Comparison of ENCODE assay signal across 26 cellular contexts in the genomic region with DNA sequence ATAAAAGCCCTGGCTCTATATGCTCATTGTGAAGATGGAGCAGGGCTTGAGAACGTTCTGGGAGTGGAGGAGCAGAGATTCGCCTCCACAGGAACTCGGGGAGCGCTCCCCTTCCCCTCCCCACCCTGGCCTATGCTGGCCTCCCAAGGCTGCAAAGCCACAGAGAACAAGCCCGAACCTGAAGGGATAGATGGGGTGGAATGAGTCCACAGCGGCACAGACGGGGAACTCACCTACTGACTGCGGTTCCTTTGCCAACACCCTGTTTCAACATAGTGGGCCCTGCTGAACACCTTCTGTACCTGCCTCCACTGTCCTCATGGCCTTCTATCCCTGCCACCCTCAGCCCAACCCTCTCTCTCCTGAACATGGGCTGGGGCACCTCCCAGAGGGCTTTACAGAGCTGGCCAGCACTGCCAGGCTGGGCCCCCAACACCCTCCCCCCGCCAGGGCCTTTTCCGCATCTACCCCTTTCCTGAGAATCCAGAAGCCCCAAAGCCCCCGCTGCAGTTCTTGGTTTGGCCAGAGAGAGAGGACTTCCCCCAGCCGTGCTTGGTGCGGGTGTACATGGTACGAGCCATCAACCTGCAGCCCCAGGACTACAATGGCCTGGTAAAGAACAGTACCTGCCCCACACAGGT. TPM values are rescaled to one million over a fixed set of nuclear protein-coding genes. Genes with fewer than 3 reads are reported as not detected.
DNase-seq lines count a peak whose midpoint lies in the region; ATAC-seq and TF ChIP-seq lines count a peak whose summit lies in the region.
"Had no signal": no experiment of that assay in that cellular context is flagged by ENCODE, and none has a peak within 500 bp of the region (broad histone marks: within the 10 kb centered on the region; RNA-seq: fewer than 3 reads in every experiment).

No MANE protein-coding gene starts in this region.

- H4K20me1 ChIP-seq in mammary epithelial cell (ENCODE audit: insufficient read depth, low read length), result no peaks in the 10 kb centered on the region
- H4K20me1 ChIP-seq: BLaER1 had no signal

- H3K27me3 Mint-ChIP-seq in activated CD4-positive, alpha-beta memory T cell treated with anti-CD3 and anti-CD28 coated beads for 36 hours, result no peaks in the 10 kb centered on the region
- H3K27me3 Mint-ChIP-seq in activated CD4-positive, alpha-beta memory T cell treated with anti-CD3 and anti-CD28 coated beads, Interleukin-2, amount 10 ng/mL, durations not matched to agents 7 days and 5 days, result no peaks in the 10 kb centered on the region
- H3K27me3 Mint-ChIP-seq: CD4-positive, alpha-beta T cell had no signal

- no peak overlapping the region for H3K9ac ChIP-seq in mammary epithelial cell (ENCODE audit: insufficient read depth, low read length)
- H3K9ac ChIP-seq: BLaER1, KMS-11 had no signal

- peak; percentile 7 for DNase-seq in activated CD4-positive, alpha-beta memory T cell treated with anti-CD3 and anti-CD28 coated beads for 36 hours
- DNase-seq in activated CD4-positive, alpha-beta memory T cell treated with anti-CD3 and anti-CD28 coated beads, Interleukin-2, amount 10 ng/mL, durations not matched to agents 7 days and 5 days, result no peak
- DNase-seq in mammary epithelial cell (peak; percentile 87), foreskin keratinocyte (peak; percentile 60 to 75), ureter (ENCODE audit: low spot score) (peak; percentile 54), SW480 (ENCODE audit: low spot score) (no peak), NCI-H774 (lab: John Stamatoyannopoulos, UW) (no peak)
- DNase-seq: ACHN, COR-L47, DMS79 treated with DMSO at 0.1 percent for 48 hours, HCEC 1CT, IMR-90, NCI-H1105, NCI-H146, NCI-H2029, NCI-H2227 treated with DMSO at 0.1 percent for 48 hours, NCI-H510A treated with DMSO at 0.1 percent for 48 hours, NCI-H748 treated with DMSO at 0.1 percent for 48 hours had no signal

- H3K4me2 ChIP-seq in mammary epithelial cell (ENCODE audit: insufficient read depth, low read depth, low read length), result peak overlapping the region; percentile 62
- H3K4me2 ChIP-seq: BLaER1, GM23338, KMS-11 had no signal

- H3K27ac Mint-ChIP-seq in activated CD4-positive, alpha-beta memory T cell treated with anti-CD3 and anti-CD28 coated beads for 36 hours, result no peak overlapping the region
- no peak overlapping the region for H3K27ac Mint-ChIP-seq in activated CD4-positive, alpha-beta memory T cell treated with anti-CD3 and anti-CD28 coated beads, Interleukin-2, amount 10 ng/mL, durations not matched to agents 7 days and 5 days
- H3K27ac Mint-ChIP-seq: CD4-positive, alpha-beta T cell; GM23338 had no signal

- H3K79me2 ChIP-seq in mammary epithelial cell (ENCODE audit: insufficient read depth, low read length), result no peaks in the 10 kb centered on the region

- no peaks in the 10 kb centered on the region for H3K9me3 Mint-ChIP-seq in activated CD4-positive, alpha-beta memory T cell treated with anti-CD3 and anti-CD28 coated beads for 36 hours
- H3K9me3 Mint-ChIP-seq in activated CD4-positive, alpha-beta memory T cell treated with anti-CD3 and anti-CD28 coated beads, Interleukin-2, amount 10 ng/mL, durations not matched to agents 7 days and 5 days, result no peaks in the 10 kb centered on the region
- H3K9me3 Mint-ChIP-seq: CD4-positive, alpha-beta T cell; GM23338 had no signal

- H3K4me3 ChIP-seq in mammary epithelial cell (replicated peaks in 1 of 3; ENCODE audit: insufficient read depth in 1 of 3, low read depth in 2 of 3, low read length in 3 of 3), result no peak overlapping the region
- H3K4me3 ChIP-seq: BLaER1, GM23338, SJSA1 had no signal

- CTCF ChIA-PET in activated CD4-positive, alpha-beta memory T cell treated with anti-CD3 and anti-CD28 coated beads for 36 hours (lab: Charles Lee), result no interaction called here
- CTCF ChIA-PET in activated CD4-positive, alpha-beta memory T cell treated with anti-CD3 and anti-CD28 coated beads, Interleukin-2, amount 10 ng/mL, durations not matched to agents 7 days and 5 days (lab: Charles Lee), result no interaction called here
- CTCF ChIA-PET in mammary epithelial cell (lab: Charles Lee; ENCODE audit: low non-redundant PET), result no interaction called here

- intact Hi-C loops in activated CD4-positive, alpha-beta memory T cell treated with anti-CD3 and anti-CD28 coated beads for 36 hours (cut with micrococcal nuclease), result no loop called here
- intact Hi-C loops in mammary epithelial cell (cut with micrococcal nuclease), result no loop called here

- ATAC-seq in foreskin keratinocyte (peak; percentile 82), HG03097 (IDR thresholded peaks at IDR 0.05; ENCODE audit: low FRiP score, unreplicated experiment) (no peak)
- ATAC-seq: GM23338, Panc1 had no signal

- peak overlapping the region; percentile 62 for H2AFZ ChIP-seq in mammary epithelial cell (ENCODE audit: low read depth, low read length)
- H2AFZ ChIP-seq: GM23338 had no signal

- no peak for TF ChIP-seq CTCF in mammary epithelial cell (conservative IDR thresholded peaks at IDR 0.05 in 1 of 2, IDR thresholded peaks at IDR 0.05 in 1 of 2; ENCODE audit: extremely low read depth in 1 of 2, insufficient read depth in 1 of 2, low read depth in 1 of 2, low read length in 2 of 2)
- TF ChIP-seq CTCF in foreskin keratinocyte (conservative IDR thresholded peaks at IDR 0.05), result no peak

- POLR2A ChIA-PET in activated CD4-positive, alpha-beta memory T cell treated with anti-CD3 and anti-CD28 coated beads for 36 hours (lab: Charles Lee), result no interaction called here
- POLR2A ChIA-PET in activated CD4-positive, alpha-beta memory T cell treated with anti-CD3 and anti-CD28 coated beads, Interleukin-2, amount 10 ng/mL, durations not matched to agents 7 days and 5 days (lab: Charles Lee), result no interaction called here

- no peaks in the 10 kb centered on the region for H3K4me1 Mint-ChIP-seq in activated CD4-positive, alpha-beta memory T cell treated with anti-CD3 and anti-CD28 coated beads for 36 hours (ENCODE audit: low read depth)
- H3K4me1 Mint-ChIP-seq in activated CD4-positive, alpha-beta memory T cell treated with anti-CD3 and anti-CD28 coated beads, Interleukin-2, amount 10 ng/mL, durations not matched to agents 7 days and 5 days, result no peaks in the 10 kb centered on the region
- H3K4me1 Mint-ChIP-seq: GM23338 had no signal

- H3K27ac ChIP-seq in mammary epithelial cell (ENCODE audit: insufficient read depth, low read depth, low read length) (no peak overlapping the region), foreskin keratinocyte (no peak overlapping the region)
- H3K27ac ChIP-seq: 22Rv1, BLaER1, KMS-11, SJSA1 had no signal

- 100% methylated on average over 1 of the region's 14 CpGs for WGBS in mammary epithelial cell (ENCODE audit: low coverage, missing lambda C conversion rate)

- H3K27me3 ChIP-seq in mammary epithelial cell (ENCODE audit: insufficient read depth, low read length) (no peaks in the 10 kb centered on the region), foreskin keratinocyte (no peaks in the 10 kb centered on the region)
- H3K27me3 ChIP-seq: BLaER1, SJSA1 had no signal

- H3K9me3 ChIP-seq in mammary epithelial cell (replicated peaks; ENCODE audit: insufficient read depth, low read length), result no peaks in the 10 kb centered on the region
- H3K9me3 ChIP-seq: BLaER1, SJSA1 had no signal

- H3K4me1 ChIP-seq in mammary epithelial cell (ENCODE audit: insufficient read depth, low read length), result peaks cover 27% of the 10 kb centered on the region
- H3K4me1 ChIP-seq in foreskin keratinocyte, result peaks cover 4% of the 10 kb centered on the region
- H3K4me1 ChIP-seq: SJSA1 had no signal

- in situ Hi-C loops in mammary epithelial cell (cut with MboI; ENCODE audit: low sequenced_read_pairs in 2 of 2), result no loop called here

- no peaks in the 10 kb centered on the region for H3K36me3 Mint-ChIP-seq in activated CD4-positive, alpha-beta memory T cell treated with anti-CD3 and anti-CD28 coated beads for 36 hours
- H3K36me3 Mint-ChIP-seq in activated CD4-positive, alpha-beta memory T cell treated with anti-CD3 and anti-CD28 coated beads, Interleukin-2, amount 10 ng/mL, durations not matched to agents 7 days and 5 days (ENCODE audit: low read depth), result peaks cover 3% of the 10 kb centered on the region

- no peaks in the 10 kb centered on the region for H3K36me3 ChIP-seq in mammary epithelial cell (ENCODE audit: insufficient read depth, low read length)

- H3K4me3 Mint-ChIP-seq in activated CD4-positive, alpha-beta memory T cell treated with anti-CD3 and anti-CD28 coated beads for 36 hours, result no peak overlapping the region
- no peak overlapping the region for H3K4me3 Mint-ChIP-seq in activated CD4-positive, alpha-beta memory T cell treated with anti-CD3 and anti-CD28 coated beads, Interleukin-2, amount 10 ng/mL, durations not matched to agents 7 days and 5 days
- H3K4me3 Mint-ChIP-seq: CD4-positive, alpha-beta T cell; GM23338 had no signal

- no TSS peak for BruUV-seq in mammary epithelial cell (replicated peaks; lab: Mats Ljungman, UMichigan)

- dilution Hi-C loops in mammary epithelial cell (cut with HindIII; ENCODE audit: low sequenced_read_pairs), result no loop called here

RNA-seq across cellular contexts. Expression of a gene that starts 41.5 kb away (rescaled TPM):
- total RNA-seq in activated CD4-positive, alpha-beta memory T cell treated with anti-CD3 and anti-CD28 coated beads for 36 hours, result 1 to 10 TPM; 5.7 to 6.1 TPM
- total RNA-seq in activated CD4-positive, alpha-beta memory T cell treated with anti-CD3 and anti-CD28 coated beads, Interleukin-2, amount 10 ng/mL, durations not matched to agents 7 days and 5 days, result 10 to 100 TPM; 10.8 to 12.2 TPM
- total RNA-seq in mammary epithelial cell (10 to 100 TPM; 15.3 to 17.3 TPM), foreskin keratinocyte (16.4 and 17.0 TPM in 2 replicates), ureter (19.1 TPM)
- polyA plus RNA-seq in mammary epithelial cell (18.2 TPM), foreskin keratinocyte (13.6 and 15.1 TPM in 2 replicates)
- 30.0 TPM for polyA minus RNA-seq in mammary epithelial cell

RNA-seq across cellular contexts. Expression of a gene that starts 55.8 kb away (rescaled TPM):
- not detected for total RNA-seq in activated CD4-positive, alpha-beta memory T cell treated with anti-CD3 and anti-CD28 coated beads for 36 hours
- not detected for total RNA-seq in activated CD4-positive, alpha-beta memory T cell treated with anti-CD3 and anti-CD28 coated beads, Interleukin-2, amount 10 ng/mL, durations not matched to agents 7 days and 5 days
- total RNA-seq in mammary epithelial cell (under 1 TPM; 0.17 to 0.28 TPM), foreskin keratinocyte (0.18 and 0.20 TPM in 2 replicates), ureter (1.1 TPM)
- polyA plus RNA-seq in mammary epithelial cell (0.05 TPM), foreskin keratinocyte (0.03 and 0.04 TPM in 2 replicates)
- polyA minus RNA-seq in mammary epithelial cell, result not detected
- total RNA-seq: CD4-positive, alpha-beta T cell; SJSA1 had no signal

Comparison
In these comparisons a context has a peak if more than half of its experiments do, and no peak if none do; other contexts are left out.
1. DNase-seq: peak in activated CD4-positive, alpha-beta memory T cell treated with anti-CD3 and anti-CD28 coated beads for 36 hours (single experiment), mammary epithelial cell (single experiment), foreskin keratinocyte (2 of 2) and ureter (single experiment); none in activated CD4-positive, alpha-beta memory T cell treated with anti-CD3 and anti-CD28 coated beads, Interleukin-2, amount 10 ng/mL, durations not matched to agents 7 days and 5 days (single experiment), SW480 (single experiment) and NCI-H774 (single experiment).